In the genomic region with DNA sequence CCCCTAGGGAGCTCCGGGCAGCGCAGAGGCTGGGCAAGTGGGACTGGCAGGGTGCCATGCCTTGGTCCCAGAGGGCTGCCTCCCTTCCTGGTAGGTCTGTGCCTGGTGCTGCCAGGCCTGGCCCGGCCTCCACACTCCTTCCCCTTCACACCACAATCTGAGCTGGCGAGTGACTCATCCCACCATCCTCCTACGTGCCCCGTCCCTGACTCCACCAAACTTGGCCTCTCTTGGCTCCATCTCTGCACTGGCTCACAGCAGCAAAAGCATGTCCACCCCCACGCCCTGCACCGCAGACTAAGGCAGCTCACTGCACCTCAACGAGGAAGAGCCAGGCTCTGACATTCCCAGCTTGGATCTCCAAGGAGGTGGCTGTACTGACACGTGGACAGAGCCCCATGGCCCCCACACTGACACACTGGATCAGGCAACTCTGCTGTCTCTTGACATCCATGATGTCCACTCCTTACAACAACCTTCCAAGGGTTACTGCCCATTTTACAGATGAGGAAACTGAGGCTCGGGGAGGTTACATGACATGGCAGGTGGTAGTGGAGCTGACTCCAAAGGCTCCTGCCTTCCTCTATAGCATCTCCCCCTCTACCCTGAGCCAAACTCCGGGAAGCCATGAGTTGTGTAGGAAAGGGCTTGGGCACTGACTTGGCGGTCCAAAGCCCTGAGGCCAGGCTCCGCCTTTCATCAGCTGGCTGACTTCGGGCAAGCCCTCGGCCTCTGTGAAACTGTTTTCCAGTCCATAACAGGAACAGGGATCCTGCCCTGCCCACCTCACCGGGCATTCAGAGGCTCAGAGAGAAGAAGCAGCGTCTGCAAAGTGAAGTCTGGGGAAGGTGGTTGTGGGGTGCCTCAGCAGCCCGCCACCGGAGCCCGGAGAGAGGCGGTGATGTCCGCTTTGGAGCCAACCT, we compare ENCODE assay signal across 9 cellular contexts. TPM values are rescaled to one million over a fixed set of nuclear protein-coding genes. Genes with fewer than 3 reads are reported as not detected.
A peak's percentile ranks its signal among the peaks of the same experiment; 100 is the strongest.
DNase-seq lines count a peak whose midpoint lies in the region; ATAC-seq and TF ChIP-seq lines count a peak whose summit lies in the region.
"Had no signal": no experiment of that assay in that cellular context is flagged by ENCODE, and none has a peak within 500 bp of the region (broad histone marks: within the 10 kb centered on the region; RNA-seq: fewer than 3 reads in every experiment).

No MANE protein-coding gene starts in this region.

- peak overlapping the region; percentile 96 for H3K18ac ChIP-seq in neuronal stem cell (ENCODE audit: low read length)

- no peaks in the 10 kb centered on the region for H3K79me2 ChIP-seq in KMS-11 (ENCODE audit: insufficient read depth, low read depth)

- H2BK5ac ChIP-seq in neuronal stem cell (ENCODE audit: low read length), result no peak overlapping the region

- peaks cover 10% of the 10 kb centered on the region for H3K27me3 Mint-ChIP-seq in activated CD8-positive, alpha-beta T cell treated with anti-CD3 and anti-CD28 coated beads, Interleukin-2, amount 10 ng/mL, durations not matched to agents 7 days and 5 days (ENCODE audit: low read depth)

- DNase-seq in activated CD8-positive, alpha-beta T cell treated with anti-CD3 and anti-CD28 coated beads, Interleukin-2, amount 10 ng/mL, durations not matched to agents 7 days and 5 days, result peak; percentile 43
- DNase-seq in neuronal stem cell (ENCODE audit: low spot score) (no peak), DMS79 (lab: John Stamatoyannopoulos, UW) (no peak)

- H3K4ac ChIP-seq in neuronal stem cell (ENCODE audit: low read length), result peak overlapping the region; percentile 10

- H4K20me1 ChIP-seq in BLaER1 treated with 17β-estradiol and CSF1 and Interleukin-3, amounts not matched to agents 10 nM and 100 nM, result no peaks in the 10 kb centered on the region
- no peaks in the 10 kb centered on the region for H4K20me1 ChIP-seq in KMS-11 (ENCODE audit: insufficient read depth)

- no peak for TF ChIP-seq CTCF in KMS-11 (conservative IDR thresholded peaks at IDR 0.05; ENCODE audit: low read depth, low read length)

- no peak overlapping the region for H4K91ac ChIP-seq in neuronal stem cell (ENCODE audit: low read depth, low read length, poor library complexity)

- H3K36me3 Mint-ChIP-seq in activated CD8-positive, alpha-beta T cell treated with anti-CD3 and anti-CD28 coated beads, Interleukin-2, amount 10 ng/mL, durations not matched to agents 7 days and 5 days (ENCODE audit: low read depth), result no peaks in the 10 kb centered on the region

- POLR2A ChIA-PET in activated CD8-positive, alpha-beta T cell treated with anti-CD3 and anti-CD28 coated beads, Interleukin-2, amount 10 ng/mL, durations not matched to agents 7 days and 5 days (lab: Charles Lee), result interaction anchor here (1.3 kb wide), 1 partner anchor 100 kb away, joined by 6 read pairs; no protein-coding TSS in a partner anchor

- peak overlapping the region; percentile 7 for H2BK120ac ChIP-seq in neuronal stem cell (ENCODE audit: low read depth, low read length)

- H2AFZ ChIP-seq in KMS-11 (ENCODE audit: low read depth), result peak overlapping the region; percentile 81; the same call in 1 of the 2 replicates
- H2AFZ ChIP-seq in neuronal stem cell (ENCODE audit: low read length), result peak overlapping the region; percentile 86

- H3K27ac ChIP-seq in BLaER1 treated with 17β-estradiol and CSF1 and Interleukin-3, amounts not matched to agents 10 nM and 100 nM, result peak overlapping the region in 8 of 11 experiments; percentile 24 to 82 (median 55); a peak in 15 of 22 replicates
- H3K27ac ChIP-seq in KMS-11 (no peak overlapping the region), esophagus (ENCODE audit: low read depth in 2 of 2, low read length in 1 of 2) (peak overlapping the region; percentile 93 to 96), neuronal stem cell (replicated peaks; ENCODE audit: low read length) (peak overlapping the region; percentile 12), temporal lobe (ENCODE audit: low read depth, low read length) (peak overlapping the region; percentile 5)

- H3K79me1 ChIP-seq in neuronal stem cell (ENCODE audit: low read depth, low read length), result no peaks in the 10 kb centered on the region

- no peaks in the 10 kb centered on the region for H3K9me3 Mint-ChIP-seq in activated CD8-positive, alpha-beta T cell treated with anti-CD3 and anti-CD28 coated beads, Interleukin-2, amount 10 ng/mL, durations not matched to agents 7 days and 5 days (ENCODE audit: insufficient read depth)

- H3K27ac Mint-ChIP-seq in activated CD8-positive, alpha-beta T cell treated with anti-CD3 and anti-CD28 coated beads, Interleukin-2, amount 10 ng/mL, durations not matched to agents 7 days and 5 days, result peak overlapping the region; percentile 58

- H2BK12ac ChIP-seq in neuronal stem cell (ENCODE audit: low read length), result peak overlapping the region; percentile 5

- no peaks in the 10 kb centered on the region for H3K36me3 ChIP-seq in BLaER1 treated with 17β-estradiol and CSF1 and Interleukin-3, amounts not matched to agents 10 nM and 100 nM
- H3K36me3 ChIP-seq in KMS-11 (ENCODE audit: insufficient read depth) (no peaks in the 10 kb centered on the region), esophagus (ENCODE audit: control insufficient read depth in 2 of 2, insufficient read depth in 2 of 2, low read length in 1 of 2) (no peaks in the 10 kb centered on the region), neuronal stem cell (replicated peaks in 1 of 2; ENCODE audit: control insufficient read depth in 2 of 2, insufficient read depth in 2 of 2, low read length in 2 of 2) (no peaks in the 10 kb centered on the region)

- H3K4me1 Mint-ChIP-seq in activated CD8-positive, alpha-beta T cell treated with anti-CD3 and anti-CD28 coated beads, Interleukin-2, amount 10 ng/mL, durations not matched to agents 7 days and 5 days (ENCODE audit: low read depth), result peaks cover 20% of the 10 kb centered on the region

- peak overlapping the region in 8 of 11 experiments; percentile 13 to 72 (median 42); a peak in 12 of 22 replicates for H3K9ac ChIP-seq in BLaER1 treated with 17β-estradiol and CSF1 and Interleukin-3, amounts not matched to agents 10 nM and 100 nM
- H3K9ac ChIP-seq in KMS-11 (no peak overlapping the region), neuronal stem cell (ENCODE audit: low read depth, low read length, poor library complexity) (peak overlapping the region; percentile 61)

- H4K8ac ChIP-seq in neuronal stem cell (ENCODE audit: low read depth, low read length), result peak overlapping the region; percentile 20

- CTCF ChIA-PET in activated CD8-positive, alpha-beta T cell treated with anti-CD3 and anti-CD28 coated beads, Interleukin-2, amount 10 ng/mL, durations not matched to agents 7 days and 5 days (lab: Charles Lee), result interaction anchor here (0.6 to 8.6 kb wide), 66 partner anchors 8 to 928 kb away, joined by 3 to 204 read pairs (median 5); a partner anchor contains a TSS

- peaks cover 0 to 10% (median 0%) of the 10 kb centered on the region in 11 experiments; a peak in 5 of 22 replicates for H3K9me3 ChIP-seq in BLaER1 treated with 17β-estradiol and CSF1 and Interleukin-3, amounts not matched to agents 10 nM and 100 nM (replicated peaks in 1 of 11)
- H3K9me3 ChIP-seq in esophagus (ENCODE audit: control insufficient read depth in 2 of 2, insufficient read depth in 1 of 2, low read depth in 1 of 2, low read length in 1 of 2), result no peaks in the 10 kb centered on the region
- H3K9me3 ChIP-seq in neuronal stem cell (replicated peaks in 1 of 2; ENCODE audit: control insufficient read depth in 2 of 2, insufficient read depth in 1 of 2, low read depth in 1 of 2, low read length in 2 of 2), result no peaks in the 10 kb centered on the region

- peak overlapping the region; percentile 92 for H2AK5ac ChIP-seq in neuronal stem cell (ENCODE audit: low read depth, low read length)

- H3K4me3 Mint-ChIP-seq in activated CD8-positive, alpha-beta T cell treated with anti-CD3 and anti-CD28 coated beads, Interleukin-2, amount 10 ng/mL, durations not matched to agents 7 days and 5 days, result no peak overlapping the region

- peaks cover 26 to 35% (median 32%) of the 10 kb centered on the region in 10 experiments for H3K4me1 ChIP-seq in BLaER1 treated with 17β-estradiol and CSF1 and Interleukin-3, amounts not matched to agents 10 nM and 100 nM
- H3K4me1 ChIP-seq in KMS-11 (ENCODE audit: low read depth, poor library complexity, severe bottlenecking) (peaks cover 12% of the 10 kb centered on the region), esophagus (ENCODE audit: control insufficient read depth in 2 of 2, insufficient read depth in 2 of 2, low read length in 1 of 2) (peaks cover 0 to 21% of the 10 kb centered on the region in 2 donors), neuronal stem cell (ENCODE audit: control insufficient read depth in 2 of 2, insufficient read depth in 1 of 2, low read depth in 1 of 2, low read length in 2 of 2) (peaks cover 2 to 19% of the 10 kb centered on the region in 2 donors)

- peak overlapping the region; percentile 1 for H3K23ac ChIP-seq in neuronal stem cell (ENCODE audit: low read depth, low read length, poor library complexity)

- no peaks in the 10 kb centered on the region for H3K27me3 ChIP-seq in BLaER1 treated with 17β-estradiol and CSF1 and Interleukin-3, amounts not matched to agents 10 nM and 100 nM
- H3K27me3 ChIP-seq in KMS-11 (ENCODE audit: insufficient read depth, low read depth) (no peaks in the 10 kb centered on the region), esophagus (ENCODE audit: control insufficient read depth in 1 of 2, insufficient read depth in 2 of 2, low read length in 2 of 2) (no peaks in the 10 kb centered on the region), neuronal stem cell (ENCODE audit: control insufficient read depth in 3 of 3, insufficient read depth in 3 of 3, low read depth in 1 of 3, low read length in 3 of 3) (peaks cover 0 to 3% (median 0%) of the 10 kb centered on the region in 3 experiments)

- peak overlapping the region in 2 of 10 experiments; percentile 3 to 46; a peak in 3 of 20 replicates for H3K4me3 ChIP-seq in BLaER1 treated with 17β-estradiol and CSF1 and Interleukin-3, amounts not matched to agents 10 nM and 100 nM
- H3K4me3 ChIP-seq in KMS-11 (IDR thresholded peaks at IDR 0.05; ENCODE audit: insufficient read depth, low read depth, low read length) (no peak overlapping the region), esophagus (ENCODE audit: low read depth in 1 of 2, low read length in 2 of 2) (peak overlapping the region; percentile 32 to 39), neuronal stem cell (ENCODE audit: low read length in 2 of 2) (peak overlapping the region in 1 of 2 donors; percentile 8)

- WGBS in esophagus, 2 donors, result 22 to 27% methylated on average over 22 to 23 of the region's 23 CpGs
- WGBS in neuronal stem cell (ENCODE audit: extremely low coverage in 2 of 2, insufficient read length in 2 of 2, insufficient replicate concordance in 1 of 2), 2 donors, result no CpG with 5 or more reads among the region's 23 CpGs

- peak overlapping the region; percentile 69 for H2BK15ac ChIP-seq in neuronal stem cell (ENCODE audit: low read length)

- H3K4me2 ChIP-seq in BLaER1 treated with 17β-estradiol and CSF1 and Interleukin-3, amounts not matched to agents 10 nM and 100 nM, result peak overlapping the region; percentile 49 to 94 (median 79)
- peak overlapping the region; percentile 52; the same call in 1 of the 2 replicates for H3K4me2 ChIP-seq in KMS-11
- no peak overlapping the region for H3K4me2 ChIP-seq in neuronal stem cell (ENCODE audit: insufficient read depth, low read length, poor library complexity, severe bottlenecking)

- no peak overlapping the region for H3K14ac ChIP-seq in neuronal stem cell (ENCODE audit: low read length)

- peak; percentile 11 for ATAC-seq in activated CD8-positive, alpha-beta T cell treated with anti-CD3 and anti-CD28 coated beads, Interleukin-2, amount 10 ng/mL, durations not matched to agents 7 days and 5 days
- ATAC-seq in HG02885 (IDR thresholded peaks at IDR 0.05; ENCODE audit: poor library complexity, unreplicated experiment), result no peak

RNA-seq across cellular contexts. Expression of a gene that starts 20.1 kb away (rescaled TPM):
- total RNA-seq in activated CD8-positive, alpha-beta T cell treated with anti-CD3 and anti-CD28 coated beads, Interleukin-2, amount 10 ng/mL, durations not matched to agents 7 days and 5 days, result not detected
- 1,000 to 10,000 TPM in 1 of 2 donors, 100 to 1,000 TPM in 1; 506 to 1,087 TPM for polyA plus RNA-seq in esophagus
- 106 TPM for polyA plus RNA-seq in neuronal stem cell (2013, experiment 1 of 2)
- polyA plus RNA-seq in neuronal stem cell (2013, experiment 2 of 2), result 103 TPM
- 11.3 TPM for total RNA-seq in temporal lobe

RNA-seq across cellular contexts. Expression of a gene that starts 23.7 kb away (rescaled TPM):
- not detected for total RNA-seq in activated CD8-positive, alpha-beta T cell treated with anti-CD3 and anti-CD28 coated beads, Interleukin-2, amount 10 ng/mL, durations not matched to agents 7 days and 5 days
- polyA plus RNA-seq in esophagus, result under 1 TPM; 0.12 to 0.24 TPM
- not detected for polyA plus RNA-seq in neuronal stem cell (2013, experiment 1 of 2)
- not detected for polyA plus RNA-seq in neuronal stem cell (2013, experiment 2 of 2)
- total RNA-seq in temporal lobe, result not detected
- total RNA-seq: urinary bladder had no signal
- polyA plus RNA-seq: urinary bladder had no signal

RNA-seq across cellular contexts. Expression of a gene that starts 29.5 kb away (rescaled TPM):
- total RNA-seq in activated CD8-positive, alpha-beta T cell treated with anti-CD3 and anti-CD28 coated beads, Interleukin-2, amount 10 ng/mL, durations not matched to agents 7 days and 5 days, result not detected
- polyA plus RNA-seq in esophagus, result 1,000 to 10,000 TPM; 1,457 to 2,808 TPM
- polyA plus RNA-seq in neuronal stem cell (2013, experiment 1 of 2), result 0.01 TPM
- polyA plus RNA-seq in neuronal stem cell (2013, experiment 2 of 2), result 0.01 TPM
- 0.25 TPM for total RNA-seq in temporal lobe

RNA-seq across cellular contexts. Expression of a gene that starts 38.5 kb away (rescaled TPM):
- not detected for total RNA-seq in activated CD8-positive, alpha-beta T cell treated with anti-CD3 and anti-CD28 coated beads, Interleukin-2, amount 10 ng/mL, durations not matched to agents 7 days and 5 days
- 1,000 to 10,000 TPM in 1 of 2 donors, 100 to 1,000 TPM in 1; 516 to 1,961 TPM for polyA plus RNA-seq in esophagus
- polyA plus RNA-seq in neuronal stem cell (2013, experiment 1 of 2), result not detected
- not detected for polyA plus RNA-seq in neuronal stem cell (2013, experiment 2 of 2)
- total RNA-seq in temporal lobe, result 0.49 TPM
- total RNA-seq: urinary bladder had no signal

RNA-seq across cellular contexts. Expression of a gene that starts 42.8 kb away (rescaled TPM):
- total RNA-seq in activated CD8-positive, alpha-beta T cell treated with anti-CD3 and anti-CD28 coated beads, Interleukin-2, amount 10 ng/mL, durations not matched to agents 7 days and 5 days, result not detected
- over 10,000 TPM; 46,015 to 60,858 TPM for polyA plus RNA-seq in esophagus
- 0.01 TPM for polyA plus RNA-seq in neuronal stem cell (2013, experiment 1 of 2)
- not detected for polyA plus RNA-seq in neuronal stem cell (2013, experiment 2 of 2)
- total RNA-seq in temporal lobe, result not detected

Comparison
In these comparisons a context has a peak if more than half of its experiments do, and no peak if none do; other contexts are left out.
1. RNA of a gene that starts 20.1 kb away (total RNA-seq): 11.3 TPM in temporal lobe (single experiment); not detected in activated CD8-positive, alpha-beta T cell treated with anti-CD3 and anti-CD28 coated beads, Interleukin-2, amount 10 ng/mL, durations not matched to agents 7 days and 5 days; every median in the first group is over 10 times any median in the second.